ENCODE assay signal across 9 cellular contexts in genomic region chr14:100283984-100284881, GRCh38. TPM values are rescaled to one million over a fixed set of nuclear protein-coding genes. Genes with fewer than 3 reads are reported as not detected.
DNase-seq lines count a peak whose midpoint lies in the region; ATAC-seq and TF ChIP-seq lines count a peak whose summit lies in the region.
"Had no signal": no experiment of that assay in that cellular context is flagged by ENCODE, and none has a peak within 500 bp of the region (broad histone marks: within the 10 kb centered on the region; RNA-seq: fewer than 3 reads in every experiment).

No MANE protein-coding gene starts in this region.

- no peaks in the 10 kb centered on the region for H3K9me3 ChIP-seq in CD4-positive, CD25-positive, alpha-beta regulatory T cell (ENCODE audit: control insufficient read depth in 2 of 2, low read length in 2 of 2)
- H3K9me3 ChIP-seq in OCI-LY7 (ENCODE audit: low read length) (no peaks in the 10 kb centered on the region), endodermal cell (ENCODE audit: control insufficient read depth, low read length) (no peaks in the 10 kb centered on the region)
- H3K9me3 ChIP-seq: SJCRH30 had no signal

- CTCF ChIA-PET in OCI-LY7 (lab: Charles Lee; ENCODE audit: unreplicated experiment), result interaction anchor here (1.0 kb wide), 1 partner anchor 19 kb away, joined by 3 read pairs; no protein-coding TSS in a partner anchor

- no peak overlapping the region for H3K4me3 ChIP-seq in CD4-positive, CD25-positive, alpha-beta regulatory T cell (ENCODE audit: low read depth, low read length)
- H3K4me3 ChIP-seq in OCI-LY7 (ENCODE audit: low read depth, low read length, poor library complexity, severe bottlenecking) (no peak overlapping the region), endodermal cell (ENCODE audit: low read length) (no peak overlapping the region)

- no peaks in the 10 kb centered on the region for H3K27me3 ChIP-seq in CD4-positive, CD25-positive, alpha-beta regulatory T cell (ENCODE audit: control insufficient read depth, insufficient read depth, low read length)
- H3K27me3 ChIP-seq in endodermal cell (ENCODE audit: control insufficient read depth, insufficient read depth, low read length, poor library complexity, severe bottlenecking), result no peaks in the 10 kb centered on the region
- H3K27me3 ChIP-seq: SJCRH30 had no signal

- DNase-seq in CD4-positive, CD25-positive, alpha-beta regulatory T cell, result no peak
- no peak for DNase-seq in OCI-LY7 (ENCODE audit: low spot score)
- peak; percentile 65 for DNase-seq in endodermal cell
- DNase-seq in posterior vena cava (ENCODE audit: low spot score), result peak; percentile 65
- no peak for DNase-seq in HuH-7.5 (ENCODE audit: low spot score)
- no peak for DNase-seq in SHP77 treated with DMSO at 0.1 percent for 48 hours (lab: John Stamatoyannopoulos, UW)
- DNase-seq: SJCRH30 had no signal

- no peak overlapping the region for H2AFZ ChIP-seq in OCI-LY7 (ENCODE audit: low read length)

- peaks cover 18% of the 10 kb centered on the region for H3K36me3 ChIP-seq in CD4-positive, CD25-positive, alpha-beta regulatory T cell (ENCODE audit: control insufficient read depth, insufficient read depth, low read length)
- H3K36me3 ChIP-seq in OCI-LY7 (ENCODE audit: insufficient read depth, low read length) (peaks cover 38% of the 10 kb centered on the region; the same call in 1 of the 2 replicates), endodermal cell (ENCODE audit: control insufficient read depth, insufficient read depth, low read length) (peaks cover 25% of the 10 kb centered on the region)

- H3K4me1 ChIP-seq in CD4-positive, CD25-positive, alpha-beta regulatory T cell (ENCODE audit: control insufficient read depth, insufficient read depth, low read length, poor library complexity, severe bottlenecking), result peaks cover 14% of the 10 kb centered on the region
- peaks cover 14% of the 10 kb centered on the region for H3K4me1 ChIP-seq in OCI-LY7 (ENCODE audit: insufficient read depth, low read length, poor library complexity, severe bottlenecking)
- peaks cover 3% of the 10 kb centered on the region for H3K4me1 ChIP-seq in endodermal cell (ENCODE audit: control insufficient read depth, insufficient read depth, low read length)

- intact Hi-C loops in OCI-LY7 (cut with micrococcal nuclease; ENCODE audit: unreplicated experiment) (no loop called here), posterior vena cava (cut with DNase I) (no loop called here)

- no peaks in the 10 kb centered on the region for H3K9me3 Mint-ChIP-seq in CD4-positive, CD25-positive, alpha-beta regulatory T cell
- H3K9me3 Mint-ChIP-seq in endodermal cell, result no peaks in the 10 kb centered on the region

- no TSS peak for BruUV-seq in OCI-LY7 (replicated peaks; lab: Mats Ljungman, UMichigan)

- 86 to 90% methylated on average over 23 to 26 of the region's 26 CpGs for WGBS in endodermal cell (ENCODE audit: insufficient coverage in 1 of 2, insufficient read length in 1 of 2), 2 experiments

- H4K20me1 ChIP-seq in OCI-LY7 (ENCODE audit: insufficient read depth, low read length), result peaks cover 2% of the 10 kb centered on the region

- H3K79me2 ChIP-seq in OCI-LY7 (ENCODE audit: insufficient read depth, low read depth, low read length), result peaks cover 11% of the 10 kb centered on the region

- peak overlapping the region; percentile 64 to 92 (median 74) for H3K4me3 Mint-ChIP-seq in CD4-positive, CD25-positive, alpha-beta regulatory T cell
- peak overlapping the region; percentile 56 for H3K4me3 Mint-ChIP-seq in endodermal cell

- H3K36me3 Mint-ChIP-seq in CD4-positive, CD25-positive, alpha-beta regulatory T cell, result peaks cover 4% of the 10 kb centered on the region
- H3K36me3 Mint-ChIP-seq in endodermal cell (ENCODE audit: low read depth), result peaks cover 21% of the 10 kb centered on the region

- peaks cover 4 to 17% (median 14%) of the 10 kb centered on the region in 4 donors for H3K4me1 Mint-ChIP-seq in CD4-positive, CD25-positive, alpha-beta regulatory T cell
- H3K4me1 Mint-ChIP-seq in endodermal cell, result peaks cover 15% of the 10 kb centered on the region

- H3K27me3 Mint-ChIP-seq in CD4-positive, CD25-positive, alpha-beta regulatory T cell, result no peaks in the 10 kb centered on the region
- H3K27me3 Mint-ChIP-seq in endodermal cell (ENCODE audit: insufficient read depth), result peaks cover 2% of the 10 kb centered on the region

- no peak for ATAC-seq in CD4-positive, CD25-positive, alpha-beta regulatory T cell (ENCODE audit: low read depth in 2 of 2)
- ATAC-seq in GM19452 (IDR thresholded peaks at IDR 0.05; ENCODE audit: unreplicated experiment) (no peak), GM21515 (IDR thresholded peaks at IDR 0.05; ENCODE audit: unreplicated experiment) (no peak)

- H3K9ac ChIP-seq in endodermal cell (ENCODE audit: extremely low read depth, low read length, poor library complexity, severe bottlenecking), result no peak overlapping the region

- no peak for TF ChIP-seq CTCF in OCI-LY7 (conservative IDR thresholded peaks at IDR 0.05; ENCODE audit: low read length)
- TF ChIP-seq CTCF in endodermal cell (conservative IDR thresholded peaks at IDR 0.05), result no peak

- no peaks in the 10 kb centered on the region for H3K9me2 ChIP-seq in OCI-LY7 (ENCODE audit: insufficient read depth, low read length)

- H3K4me2 ChIP-seq in OCI-LY7 (ENCODE audit: low read length), result peak overlapping the region; percentile 86

- peak overlapping the region; percentile 60 to 95 (median 62) for H3K27ac Mint-ChIP-seq in CD4-positive, CD25-positive, alpha-beta regulatory T cell
- peak overlapping the region; percentile 77 for H3K27ac Mint-ChIP-seq in endodermal cell

- no peak overlapping the region for H3K27ac ChIP-seq in CD4-positive, CD25-positive, alpha-beta regulatory T cell (ENCODE audit: insufficient read depth, low read length, poor library complexity, severe bottlenecking)
- no peak overlapping the region for H3K27ac ChIP-seq in OCI-LY7 (ENCODE audit: low read depth, low read length, poor library complexity, severe bottlenecking)
- H3K27ac ChIP-seq in endodermal cell (ENCODE audit: low read depth, low read length), result peak overlapping the region; percentile 49
- H3K27ac ChIP-seq: SJCRH30 had no signal

- POLR2A ChIA-PET in OCI-LY7 (lab: Charles Lee), result interaction anchor here (2.1 kb wide), 1 partner anchor 18 kb away, joined by 5 read pairs; no protein-coding TSS in a partner anchor

RNA-seq across cellular contexts. Expression of gene SLC25A29, which starts 22.0 kb away (rescaled TPM):
- total RNA-seq in CD4-positive, CD25-positive, alpha-beta regulatory T cell, result 5.3 TPM
- 1 to 10 TPM in 3 of 4 donors, under 1 TPM in 1; 0.69 to 7.9 (median 1.8) TPM for polyA plus RNA-seq in CD4-positive, CD25-positive, alpha-beta regulatory T cell
- total RNA-seq in OCI-LY7 (2014; rRNA removed; shearing (Covaris generic)), result 34.8 and 37.4 TPM in 2 replicates
- total RNA-seq in OCI-LY7 (2022) (14.6 and 18.1 TPM in 2 replicates), endodermal cell (100 to 1,000 TPM; 234 to 263 TPM), posterior vena cava (10 to 100 TPM; 23.6 to 27.4 TPM)
- 114 TPM for polyA plus RNA-seq in endodermal cell (2013, experiment 1 of 2)
- polyA plus RNA-seq in endodermal cell (2013, experiment 2 of 2), result 95.7 TPM

RNA-seq across cellular contexts. Expression of gene SLC25A47, which starts 38.9 kb away (rescaled TPM):
- total RNA-seq in CD4-positive, CD25-positive, alpha-beta regulatory T cell, result not detected
- not detected for polyA plus RNA-seq in CD4-positive, CD25-positive, alpha-beta regulatory T cell
- 0.44 TPM in 1 of 2 replicates, not detected in the other for total RNA-seq in OCI-LY7 (2014; rRNA removed; shearing (Covaris generic))
- total RNA-seq in OCI-LY7 (2022) (not detected in 2 replicates), endodermal cell (not detected), posterior vena cava (not detected)
- not detected for polyA plus RNA-seq in endodermal cell (2013, experiment 1 of 2)
- polyA plus RNA-seq in endodermal cell (2013, experiment 2 of 2), result not detected
- total RNA-seq: SJCRH30 had no signal

RNA-seq across cellular contexts. Expression of gene YY1, which starts 45.3 kb away (rescaled TPM):
- 79.4 TPM for total RNA-seq in CD4-positive, CD25-positive, alpha-beta regulatory T cell
- 10 to 100 TPM; 16.4 to 21.9 (median 19.0) TPM for polyA plus RNA-seq in CD4-positive, CD25-positive, alpha-beta regulatory T cell
- total RNA-seq in OCI-LY7 (2014; rRNA removed; shearing (Covaris generic)), result 59.9 and 69.2 TPM in 2 replicates
- 137 and 140 TPM in 2 replicates for total RNA-seq in OCI-LY7 (2022)
- 100 to 1,000 TPM in 1 of 2 donors, 10 to 100 TPM in 1; 94.8 to 103 TPM for total RNA-seq in endodermal cell
- polyA plus RNA-seq in endodermal cell (2013, experiment 1 of 2), result 84.2 TPM
- polyA plus RNA-seq in endodermal cell (2013, experiment 2 of 2), result 82.6 TPM
- total RNA-seq in posterior vena cava, result 10 to 100 TPM; 41.4 to 46.2 TPM

Comparison
In these comparisons a context has a peak if more than half of its experiments do, and no peak if none do; other contexts are left out.
1. DNase-seq: peak in endodermal cell (single experiment) and posterior vena cava (single experiment); none in CD4-positive, CD25-positive, alpha-beta regulatory T cell (0 of 3), OCI-LY7 (single experiment), HuH-7.5 (single experiment) and SHP77 treated with DMSO at 0.1 percent for 48 hours (single experiment).
2. RNA of gene SLC25A29, which starts 22.0 kb away (total RNA-seq): 234 to 263 TPM in endodermal cell; 14.6 to 37.4 TPM in OCI-LY7, 23.6 to 27.4 TPM in posterior vena cava and 5.3 TPM in CD4-positive, CD25-positive, alpha-beta regulatory T cell (single experiment); every median in the first group is over 4 times any median in the second.